ENCODE assay signal across 19 cellular contexts in the genomic region with DNA sequence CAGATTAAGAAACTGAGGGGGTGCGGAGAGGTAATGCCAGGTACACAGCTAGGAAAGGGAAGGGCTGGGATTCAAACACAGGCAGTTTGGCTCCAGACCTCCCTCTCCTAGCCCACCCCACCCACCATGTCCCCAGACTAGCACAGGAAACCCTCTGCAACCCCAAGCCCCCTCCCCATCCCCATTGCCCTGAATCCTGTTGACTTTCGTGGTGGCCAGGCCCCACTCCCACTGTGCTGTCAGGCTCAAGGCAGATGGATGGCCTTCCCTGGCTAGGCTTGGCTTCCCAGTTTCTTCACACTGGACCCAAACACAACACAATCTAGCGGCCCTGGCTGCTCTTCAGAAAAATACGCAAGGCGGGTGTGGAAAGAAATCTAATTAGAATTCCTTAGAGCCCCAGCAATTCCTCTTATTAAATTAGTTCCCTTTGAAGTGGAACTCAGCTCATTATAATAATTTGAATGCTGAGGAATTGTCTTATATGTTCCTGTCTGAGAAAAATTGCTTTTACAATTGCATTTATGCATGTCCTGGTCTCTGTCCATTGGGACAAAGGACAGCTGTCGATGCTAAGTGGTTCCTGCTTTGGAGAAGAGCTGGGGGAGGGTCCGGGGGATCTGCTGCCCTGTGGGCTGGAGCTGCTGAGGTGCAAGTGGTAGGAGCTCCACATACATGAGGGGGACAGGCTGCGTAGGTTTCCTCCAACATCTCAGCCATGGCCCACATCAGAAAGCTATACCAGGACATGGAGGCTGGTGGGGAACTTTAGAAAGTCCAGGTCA.
A peak's percentile ranks its signal among the peaks of the same experiment; 100 is the strongest.
DNase-seq lines count a peak whose midpoint lies in the region; ATAC-seq and TF ChIP-seq lines count a peak whose summit lies in the region.
"Had no signal": no experiment of that assay in that cellular context is flagged by ENCODE, and none has a peak within 500 bp of the region (broad histone marks: within the 10 kb centered on the region; RNA-seq: fewer than 3 reads in every experiment).

No MANE protein-coding gene starts in this region.

- H3K36me3 Mint-ChIP-seq in glutamatergic neuron (ENCODE audit: unreplicated experiment) = no peaks in the 10 kb centered on the region
- no peaks in the 10 kb centered on the region for H3K36me3 Mint-ChIP-seq in progenitor cell of endocrine pancreas (ENCODE audit: insufficient read depth)

- no peaks in the 10 kb centered on the region for H3K9me3 ChIP-seq in BE2C
- no peaks in the 10 kb centered on the region for H3K9me3 ChIP-seq in mucosa of descending colon
- H3K9me3 ChIP-seq: SJSA1 had no signal

- H3K4me3 ChIP-seq in BE2C (ENCODE audit: low read depth, low read length) = no peak overlapping the region
- H3K4me3 ChIP-seq in HL-60 (replicated peaks; ENCODE audit: insufficient read depth, low read length) = no peak overlapping the region
- no peak overlapping the region for H3K4me3 ChIP-seq in mucosa of descending colon
- H3K4me3 ChIP-seq: GM12878, SJSA1 had no signal

- H3K27me3 Mint-ChIP-seq in glutamatergic neuron (ENCODE audit: unreplicated experiment) = peaks cover 3% of the 10 kb centered on the region
- peaks cover 3% of the 10 kb centered on the region for H3K27me3 Mint-ChIP-seq in progenitor cell of endocrine pancreas

- no peak for ATAC-seq in mucosa of descending colon
- ATAC-seq: GM12878, Right ventricle myocardium inferior had no signal

- peaks cover 5% of the 10 kb centered on the region for H3K9me3 Mint-ChIP-seq in glutamatergic neuron (ENCODE audit: unreplicated experiment)
- H3K9me3 Mint-ChIP-seq in progenitor cell of endocrine pancreas (ENCODE audit: low read depth) = no peaks in the 10 kb centered on the region
- H3K9me3 Mint-ChIP-seq: CD4-positive, alpha-beta T cell; H9 had no signal

- H3K27me3 ChIP-seq in BE2C (no peaks in the 10 kb centered on the region), HL-60 (ENCODE audit: insufficient read depth, poor library complexity, severe bottlenecking) (no peaks in the 10 kb centered on the region)
- H3K27me3 ChIP-seq: SJSA1 had no signal

- H3K4me3 Mint-ChIP-seq in glutamatergic neuron (ENCODE audit: unreplicated experiment) (peak overlapping the region; percentile 78), progenitor cell of endocrine pancreas (ENCODE audit: low read depth) (no peak overlapping the region)
- H3K4me3 Mint-ChIP-seq: B cell; CD4-positive, alpha-beta T cell; H9 had no signal

- peak; percentile 58 for DNase-seq in BE2C
- DNase-seq in HL-60 (ENCODE audit: low read depth in 1 of 2, low spot score in 1 of 2) = no peak
- peak; percentile 44 for DNase-seq in glutamatergic neuron
- DNase-seq in progenitor cell of endocrine pancreas (ENCODE audit: low spot score, unreplicated experiment) = no peak
- DNase-seq in cerebellum (ENCODE audit: low spot score) = no peak
- DNase-seq in mucosa of descending colon = no peak
- DNase-seq in NOMO-1 treated with DMSO at 0.1 percent for 48 hours (lab: John Stamatoyannopoulos, UW; ENCODE audit: unreplicated experiment) = no peak
- no peak for DNase-seq in iPS-NIHi11 (ENCODE audit: low spot score)
- DNase-seq: CD4-positive, alpha-beta T cell; COR-L47; DMS79; H9; Karpas-422; MV-4-11; NCI-H446 had no signal

- intact Hi-C loops in mucosa of descending colon (cut with DNase I, micrococcal nuclease) = no loop called here

- peaks cover 24% of the 10 kb centered on the region for H3K4me1 Mint-ChIP-seq in glutamatergic neuron (ENCODE audit: low read depth, unreplicated experiment)
- H3K4me1 Mint-ChIP-seq in progenitor cell of endocrine pancreas (ENCODE audit: low read depth) = no peaks in the 10 kb centered on the region

- H3K27ac ChIP-seq in HL-60 (replicated peaks) = peak overlapping the region; percentile 10; the same call in 1 of the 2 replicates
- H3K27ac ChIP-seq: SJSA1 had no signal

- H3K27ac Mint-ChIP-seq in glutamatergic neuron (ENCODE audit: unreplicated experiment) (peak overlapping the region; percentile 85), progenitor cell of endocrine pancreas (peak overlapping the region; percentile 48)
- H3K27ac Mint-ChIP-seq: B cell; CD4-positive, alpha-beta T cell; H9 had no signal

- H3K4me1 ChIP-seq in BE2C (peaks cover 3% of the 10 kb centered on the region; the same call in 1 of the 2 replicates), mucosa of descending colon (ENCODE audit: low read depth) (no peaks in the 10 kb centered on the region)
- H3K4me1 ChIP-seq: SJSA1 had no signal

- H3K36me3 ChIP-seq in BE2C (no peaks in the 10 kb centered on the region), mucosa of descending colon (ENCODE audit: low read depth) (no peaks in the 10 kb centered on the region)
- H3K36me3 ChIP-seq: SJSA1 had no signal

- no peak for TF ChIP-seq CTCF in BE2C (IDR thresholded peaks at IDR 0.05; ENCODE audit: low read depth, low read length)
- TF ChIP-seq CTCF in HL-60 (IDR thresholded peaks at IDR 0.05; ENCODE audit: insufficient read depth, low read length) = no peak
- TF ChIP-seq CTCF in glutamatergic neuron (IDR thresholded peaks at IDR 0.05; ENCODE audit: partially characterized antibody, unreplicated experiment) = no peak
- no peak for TF ChIP-seq CTCF in progenitor cell of endocrine pancreas (IDR thresholded peaks at IDR 0.05; ENCODE audit: unreplicated experiment)
- TF ChIP-seq CTCF in mucosa of descending colon (IDR thresholded peaks at IDR 0.05) = no peak

Comparison
In these comparisons a context has a peak if more than half of its experiments do, and no peak if none do; other contexts are left out.
1. DNase-seq: peak in BE2C (single experiment) and glutamatergic neuron (single experiment); none in HL-60 (0 of 2), progenitor cell of endocrine pancreas (single experiment), cerebellum (single experiment), mucosa of descending colon (0 of 3), NOMO-1 treated with DMSO at 0.1 percent for 48 hours (single experiment) and iPS-NIHi11 (single experiment).